In genomic region chr5:176646707-176647029, GRCh38 we compare ENCODE assay signal across 9 cellular contexts. TPM values are rescaled to one million over a fixed set of nuclear protein-coding genes. Genes with fewer than 3 reads are reported as not detected.
DNase-seq lines count a peak whose midpoint lies in the region; ATAC-seq and TF ChIP-seq lines count a peak whose summit lies in the region.
"Had no signal": no experiment of that assay in that cellular context is flagged by ENCODE, and none has a peak within 500 bp of the region (broad histone marks: within the 10 kb centered on the region; RNA-seq: fewer than 3 reads in every experiment).

No MANE protein-coding gene starts in this region.

- no peaks in the 10 kb centered on the region for H4K20me1 ChIP-seq in HCT116 (ENCODE audit: insufficient read depth)

- CTCF ChIA-PET in HCT116 (lab: Charles Lee) = interaction anchor here (1.3 to 2.2 kb wide), 3 partner anchors 14 to 916 kb away, joined by 3 to 11 read pairs (median 4); partner anchors contain the start of gene FGFR4
- CTCF ChIA-PET in WTC11 (lab: Charles Lee) = interaction anchor here (0.8 to 6.8 kb wide), 15 partner anchors 13 to 663 kb away, joined by 3 to 112 read pairs (median 4); partner anchors contain the start of genes EIF4E1B, FGFR4, RNF44 and SNCB

- H3K27me3 Mint-ChIP-seq in CD4-positive, CD25-positive, alpha-beta regulatory T cell = peaks cover 5% of the 10 kb centered on the region
- H3K27me3 Mint-ChIP-seq in WTC11 (ENCODE audit: low read depth) (no peaks in the 10 kb centered on the region), immature natural killer cell (ENCODE audit: low read depth in 3 of 3) (peaks cover 0 to 5% (median 2%) of the 10 kb centered on the region in 3 donors)

- H3K27ac ChIP-seq in CD4-positive, CD25-positive, alpha-beta regulatory T cell (ENCODE audit: insufficient read depth, low read length, poor library complexity, severe bottlenecking) = peak overlapping the region; percentile 76
- H3K27ac ChIP-seq in HCT116 (ENCODE audit: low read depth, low read length) = peak overlapping the region; percentile 68
- H3K27ac ChIP-seq in thyroid gland = peak overlapping the region in 2 of 3 donors; percentile 31 to 38

- H3K4me1 ChIP-seq in CD4-positive, CD25-positive, alpha-beta regulatory T cell (ENCODE audit: control insufficient read depth, insufficient read depth, low read length, poor library complexity, severe bottlenecking) = peaks cover 30% of the 10 kb centered on the region
- peaks cover 17 to 44% of the 10 kb centered on the region in 2 experiments for H3K4me1 ChIP-seq in HCT116 (ENCODE audit: control insufficient read depth in 1 of 2, insufficient read depth in 2 of 2, low read length in 2 of 2)
- H3K4me1 ChIP-seq in thyroid gland = peaks cover 12 to 17% of the 10 kb centered on the region in 2 donors

- H3K4me2 ChIP-seq in HCT116 (ENCODE audit: low read length) = peak overlapping the region; percentile 94

- peaks cover 0 to 55% (median 31%) of the 10 kb centered on the region in 4 donors for H3K4me1 Mint-ChIP-seq in CD4-positive, CD25-positive, alpha-beta regulatory T cell
- peaks cover 42% of the 10 kb centered on the region for H3K4me1 Mint-ChIP-seq in WTC11
- peaks cover 46% of the 10 kb centered on the region in 2 donors for H3K4me1 Mint-ChIP-seq in immature natural killer cell

- H3K9me3 Mint-ChIP-seq in CD4-positive, CD25-positive, alpha-beta regulatory T cell = no peaks in the 10 kb centered on the region
- H3K9me3 Mint-ChIP-seq in WTC11 (no peaks in the 10 kb centered on the region), immature natural killer cell (no peaks in the 10 kb centered on the region)

- H3K27me3 ChIP-seq in CD4-positive, CD25-positive, alpha-beta regulatory T cell (ENCODE audit: control insufficient read depth, insufficient read depth, low read length) = no peaks in the 10 kb centered on the region
- no peaks in the 10 kb centered on the region for H3K27me3 ChIP-seq in HCT116 (ENCODE audit: insufficient read depth, low read length)
- H3K27me3 ChIP-seq in thyroid gland = no peaks in the 10 kb centered on the region

- peak overlapping the region; percentile 82 to 86 (median 85) for H3K27ac Mint-ChIP-seq in CD4-positive, CD25-positive, alpha-beta regulatory T cell
- peak overlapping the region; percentile 90; the same call in 1 of the 2 replicates for H3K27ac Mint-ChIP-seq in WTC11
- H3K27ac Mint-ChIP-seq in immature natural killer cell = peak overlapping the region in 5 of 6 donors; percentile 83 to 88 (median 86)

- TF ChIP-seq POLR2A in HCT116 (IDR thresholded peaks at IDR 0.05; ENCODE audit: borderline replicate concordance, extremely low read depth, insufficient read depth, insufficient read length) = no peak
- no peak for TF ChIP-seq POLR2A in thyroid gland (IDR thresholded peaks at IDR 0.05)

- H3K4me3 Mint-ChIP-seq in CD4-positive, CD25-positive, alpha-beta regulatory T cell = peak overlapping the region; percentile 83 to 97 (median 92)
- H3K4me3 Mint-ChIP-seq in WTC11 = peak overlapping the region; percentile 63
- H3K4me3 Mint-ChIP-seq in immature natural killer cell = peak overlapping the region; percentile 83 to 88 (median 88)

- H3K79me2 ChIP-seq in HCT116 (ENCODE audit: insufficient read depth, low read length) = peaks cover 28% of the 10 kb centered on the region

- TF ChIP-seq RAD21 in HCT116 (IDR thresholded peaks at IDR 0.05; ENCODE audit: low read depth) = no peak

- H3K4me3 ChIP-seq in CD4-positive, CD25-positive, alpha-beta regulatory T cell (ENCODE audit: low read depth, low read length) = peak overlapping the region; percentile 84
- H3K4me3 ChIP-seq in HCT116 (replicated peaks in 1 of 2; ENCODE audit: low read depth in 1 of 2, low read length in 2 of 2) = peak overlapping the region; percentile 61 to 86
- H3K4me3 ChIP-seq in thyroid gland (replicated peaks in 1 of 3) = peak overlapping the region in 1 of 3 donors; percentile 89

- intact Hi-C loops in HCT116 (cut with micrococcal nuclease) (no loop called here), thyroid gland (cut with DNase I) (loop anchor here (10.0 kb wide), 1 partner anchor 202 kb away; the partner anchor contains the start of gene FAF2)

- TF ChIP-seq CTCF in HCT116 (IDR thresholded peaks at IDR 0.05 in 2 of 3, conservative IDR thresholded peaks at IDR 0.05 in 1 of 3; ENCODE audit: borderline replicate concordance in 1 of 3, insufficient read depth in 1 of 3, low read depth in 2 of 3, low read length in 2 of 3) = no peak
- no peak for TF ChIP-seq CTCF in WTC11 (IDR thresholded peaks at IDR 0.05)
- TF ChIP-seq CTCF in thyroid gland (IDR thresholded peaks at IDR 0.05) = no peak

- no peaks in the 10 kb centered on the region for H3K36me3 ChIP-seq in CD4-positive, CD25-positive, alpha-beta regulatory T cell (ENCODE audit: control insufficient read depth, insufficient read depth, low read length)
- no peaks in the 10 kb centered on the region for H3K36me3 ChIP-seq in HCT116 (ENCODE audit: control insufficient read depth in 1 of 2, insufficient read depth in 2 of 2, low read length in 2 of 2)
- no peaks in the 10 kb centered on the region for H3K36me3 ChIP-seq in thyroid gland

- DNase-seq in CD4-positive, CD25-positive, alpha-beta regulatory T cell = peak in 1 of 3 donors; percentile 9
- no peak for DNase-seq in HCT116 (ENCODE audit: low read depth, low spot score)
- no peak for DNase-seq in WTC11 (ENCODE audit: low spot score)
- no peak for DNase-seq in immature natural killer cell
- no peak for DNase-seq in thyroid gland
- DNase-seq in NCI-H1436 treated with DMSO at 0.1 percent for 48 hours (lab: John Stamatoyannopoulos, UW) = no peak
- DNase-seq in pons (ENCODE audit: low spot score) = no peak
- DNase-seq in mesenteric fat pad (ENCODE audit: low spot score) = no peak

- no peak for ATAC-seq in CD4-positive, CD25-positive, alpha-beta regulatory T cell (ENCODE audit: low read depth in 2 of 2)
- ATAC-seq in HCT116 = peak; percentile 9
- no peak for ATAC-seq in WTC11

- no peak overlapping the region for H2AFZ ChIP-seq in HCT116 (ENCODE audit: low read depth, low read length, poor library complexity, severe bottlenecking)

- H3K36me3 Mint-ChIP-seq in CD4-positive, CD25-positive, alpha-beta regulatory T cell = no peaks in the 10 kb centered on the region
- H3K36me3 Mint-ChIP-seq in WTC11 (no peaks in the 10 kb centered on the region), immature natural killer cell (no peaks in the 10 kb centered on the region)

- WGBS in thyroid gland, 2 donors = 20 to 60% methylated on average over 2 to 11 of the region's 11 CpGs

- TSS peak; percentile 99 for BruUV-seq in HCT116 (replicated peaks; lab: Mats Ljungman, UMichigan)

- POLR2A ChIA-PET in HCT116 (lab: Charles Lee) (interaction anchor here (0.6 to 1.4 kb wide), 5 partner anchors 12 to 910 kb away, joined by 3 to 4 read pairs (median 4); partner anchors contain the start of gene RNF44), WTC11 (lab: Charles Lee) (interaction anchor here (1.0 to 1.1 kb wide), 3 partner anchors 12 to 16 kb away, joined by 3 to 5 read pairs (median 3); no protein-coding TSS in a partner anchor)

- peak overlapping the region; percentile 83 for H3K9ac ChIP-seq in HCT116 (ENCODE audit: low read length)

- RAD21 ChIA-PET in HCT116 (lab: Charles Lee; ENCODE audit: low non-redundant PET in 1 of 2, low total read pairs in 2 of 2, uncharacterized antibody in 2 of 2, unreplicated experiment in 2 of 2) = interaction anchor here (0.7 kb wide), 2 partner anchors 14 to 377 kb away, joined by 3 read pairs; no protein-coding TSS in a partner anchor

- no peaks in the 10 kb centered on the region for H3K9me2 ChIP-seq in HCT116 (ENCODE audit: insufficient read depth)

- H3K9me3 ChIP-seq in CD4-positive, CD25-positive, alpha-beta regulatory T cell (ENCODE audit: control insufficient read depth in 2 of 2, low read length in 2 of 2) = no peaks in the 10 kb centered on the region
- no peaks in the 10 kb centered on the region for H3K9me3 ChIP-seq in HCT116 (ENCODE audit: control insufficient read depth in 1 of 2, insufficient read depth in 1 of 2, low read depth in 1 of 2, low read length in 2 of 2)
- no peaks in the 10 kb centered on the region for H3K9me3 ChIP-seq in thyroid gland

TF ChIP-seq in WTC11, 78 proteins besides CTCF, POLR2A, EP300 and RAD21 (continues in another document):
- TF ChIP-seq TEAD4 (CRISPR knock-in tag; IDR thresholded peaks at IDR 0.05) = no peak
- no peak for TF ChIP-seq ZNF423 (CRISPR knock-in tag; IDR thresholded peaks at IDR 0.05)
- no peak for TF ChIP-seq IRF1 (CRISPR knock-in tag; IDR thresholded peaks at IDR 0.05)
- TF ChIP-seq SMAD3 (CRISPR knock-in tag; IDR thresholded peaks at IDR 0.05; ENCODE audit: borderline replicate concordance) = no peak
- TF ChIP-seq TEAD1 (CRISPR knock-in tag; IDR thresholded peaks at IDR 0.05) = no peak

RNA-seq across cellular contexts. Expression of gene TSPAN17, which starts 0.6 kb away (rescaled TPM):
- 34.0 TPM for total RNA-seq in CD4-positive, CD25-positive, alpha-beta regulatory T cell
- 10 to 100 TPM; 26.0 to 48.8 (median 34.1) TPM for polyA plus RNA-seq in CD4-positive, CD25-positive, alpha-beta regulatory T cell
- total RNA-seq in HCT116 (2021; ENCODE audit: unreplicated experiment) = 50.1 TPM
- polyA plus RNA-seq in HCT116 (2012) = 35.1 and 36.3 TPM in 2 replicates
- 45.7 to 47.8 TPM (median 46.1 TPM) in 3 replicates for total RNA-seq in WTC11 (2021)
- polyA plus RNA-seq in immature natural killer cell = 10 to 100 TPM; 45.2 to 53.0 (median 49.4) TPM
- 10 to 100 TPM; 18.9 to 24.7 (median 21.0) TPM for total RNA-seq in thyroid gland
- 29.7 TPM for total RNA-seq in mesenteric fat pad

RNA-seq across cellular contexts. Expression of gene EIF4E1B, which starts 16.2 kb away (rescaled TPM):
- total RNA-seq in CD4-positive, CD25-positive, alpha-beta regulatory T cell = not detected
- polyA plus RNA-seq in CD4-positive, CD25-positive, alpha-beta regulatory T cell = not detected
- total RNA-seq in HCT116 (2021; ENCODE audit: unreplicated experiment) (0.07 TPM), WTC11 (2021) (0.74 to 1.3 TPM (median 1.1 TPM) in 3 replicates), thyroid gland (not detected), mesenteric fat pad (not detected)
- 0.17 and 0.22 TPM in 2 replicates for polyA plus RNA-seq in HCT116 (2012)
- polyA plus RNA-seq in immature natural killer cell = not detected
- total RNA-seq: HT1080 had no signal

RNA-seq across cellular contexts. Expression of gene SNCB, which starts 16.3 kb away (rescaled TPM):
- not detected for total RNA-seq in CD4-positive, CD25-positive, alpha-beta regulatory T cell
- not detected for polyA plus RNA-seq in CD4-positive, CD25-positive, alpha-beta regulatory T cell
- not detected for total RNA-seq in HCT116 (2021; ENCODE audit: unreplicated experiment)
- not detected in 2 replicates for polyA plus RNA-seq in HCT116 (2012)
- 6.8 to 13.4 TPM (median 9.6 TPM) in 3 replicates for total RNA-seq in WTC11 (2021)
- under 1 TPM in 1 of 3 donors, not detected in 2; 0.26 TPM for polyA plus RNA-seq in immature natural killer cell
- not detected for total RNA-seq in thyroid gland
- total RNA-seq in mesenteric fat pad = not detected

RNA-seq across cellular contexts. Expression of gene GPRIN1, which starts 36.7 kb away (rescaled TPM):
- 1.9 TPM for total RNA-seq in CD4-positive, CD25-positive, alpha-beta regulatory T cell
- under 1 TPM; 0.24 to 0.87 (median 0.52) TPM for polyA plus RNA-seq in CD4-positive, CD25-positive, alpha-beta regulatory T cell
- total RNA-seq in HCT116 (2021; ENCODE audit: unreplicated experiment) = 14.2 TPM
- polyA plus RNA-seq in HCT116 (2012) = 6.1 and 7.6 TPM in 2 replicates
- 5.4 to 8.5 TPM (median 5.8 TPM) in 3 replicates for total RNA-seq in WTC11 (2021)
- under 1 TPM; 0.34 to 0.63 (median 0.46) TPM for polyA plus RNA-seq in immature natural killer cell
- total RNA-seq in thyroid gland = under 1 TPM; 0.24 to 0.75 (median 0.30) TPM
- total RNA-seq in mesenteric fat pad = 1.3 TPM
